ENCODE assay signal across 1 cellular context in the genomic region with DNA sequence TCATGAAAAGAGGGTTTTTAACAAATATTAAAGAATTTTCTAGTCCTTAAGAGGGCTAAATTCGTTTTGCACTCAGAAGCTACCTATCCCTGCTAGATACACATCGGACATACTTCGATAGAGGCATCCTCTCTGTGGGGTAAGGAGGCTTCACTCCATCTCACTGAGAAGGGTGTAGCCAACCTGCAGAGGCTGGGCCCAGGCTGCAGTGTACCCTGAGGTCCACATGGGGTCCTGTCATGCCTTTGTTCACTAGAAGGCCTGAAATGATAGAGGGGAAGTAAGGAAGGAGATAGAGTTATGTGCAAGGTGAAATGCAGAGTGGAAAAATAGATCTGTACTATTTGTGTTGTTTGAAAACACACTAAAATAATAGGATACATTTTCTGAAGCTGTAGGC.
TF ChIP-seq lines count a peak whose summit lies in the region.

No MANE protein-coding gene starts in this region.

TF ChIP-seq in WTC11, 78 proteins besides CTCF, POLR2A, EP300 and RAD21 (continued from another document):
- TF ChIP-seq, protein P1, sequence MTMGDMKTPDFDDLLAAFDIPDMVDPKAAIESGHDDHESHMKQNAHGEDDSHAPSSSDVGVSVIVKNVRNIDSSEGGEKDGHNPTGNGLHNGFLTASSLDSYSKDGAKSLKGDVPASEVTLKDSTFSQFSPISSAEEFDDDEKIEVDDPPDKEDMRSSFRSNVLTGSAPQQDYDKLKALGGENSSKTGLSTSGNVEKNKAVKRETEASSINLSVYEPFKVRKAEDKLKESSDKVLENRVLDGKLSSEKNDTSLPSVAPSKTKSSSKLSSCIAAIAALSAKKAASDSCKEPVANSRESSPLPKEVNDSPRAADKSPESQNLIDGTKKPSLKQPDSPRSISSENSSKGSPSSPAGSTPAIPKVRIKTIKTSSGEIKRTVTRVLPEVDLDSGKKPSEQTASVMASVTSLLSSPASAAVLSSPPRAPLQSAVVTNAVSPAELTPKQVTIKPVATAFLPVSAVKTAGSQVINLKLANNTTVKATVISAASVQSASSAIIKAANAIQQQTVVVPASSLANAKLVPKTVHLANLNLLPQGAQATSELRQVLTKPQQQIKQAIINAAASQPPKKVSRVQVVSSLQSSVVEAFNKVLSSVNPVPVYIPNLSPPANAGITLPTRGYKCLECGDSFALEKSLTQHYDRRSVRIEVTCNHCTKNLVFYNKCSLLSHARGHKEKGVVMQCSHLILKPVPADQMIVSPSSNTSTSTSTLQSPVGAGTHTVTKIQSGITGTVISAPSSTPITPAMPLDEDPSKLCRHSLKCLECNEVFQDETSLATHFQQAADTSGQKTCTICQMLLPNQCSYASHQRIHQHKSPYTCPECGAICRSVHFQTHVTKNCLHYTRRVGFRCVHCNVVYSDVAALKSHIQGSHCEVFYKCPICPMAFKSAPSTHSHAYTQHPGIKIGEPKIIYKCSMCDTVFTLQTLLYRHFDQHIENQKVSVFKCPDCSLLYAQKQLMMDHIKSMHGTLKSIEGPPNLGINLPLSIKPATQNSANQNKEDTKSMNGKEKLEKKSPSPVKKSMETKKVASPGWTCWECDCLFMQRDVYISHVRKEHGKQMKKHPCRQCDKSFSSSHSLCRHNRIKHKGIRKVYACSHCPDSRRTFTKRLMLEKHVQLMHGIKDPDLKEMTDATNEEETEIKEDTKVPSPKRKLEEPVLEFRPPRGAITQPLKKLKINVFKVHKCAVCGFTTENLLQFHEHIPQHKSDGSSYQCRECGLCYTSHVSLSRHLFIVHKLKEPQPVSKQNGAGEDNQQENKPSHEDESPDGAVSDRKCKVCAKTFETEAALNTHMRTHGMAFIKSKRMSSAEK (CRISPR knock-in tag; IDR thresholded peaks at IDR 0.05; ENCODE audit: borderline replicate concordance): no peak
- TF ChIP-seq ZNF263 (CRISPR knock-in tag; IDR thresholded peaks at IDR 0.05; ENCODE audit: low read depth): no peak
- no peak for TF ChIP-seq KAT7 (CRISPR knock-in tag; IDR thresholded peaks at IDR 0.05; ENCODE audit: borderline replicate concordance)
TF ChIP-seq in WTC11: peak in this region for 0.
